In the genomic region with DNA sequence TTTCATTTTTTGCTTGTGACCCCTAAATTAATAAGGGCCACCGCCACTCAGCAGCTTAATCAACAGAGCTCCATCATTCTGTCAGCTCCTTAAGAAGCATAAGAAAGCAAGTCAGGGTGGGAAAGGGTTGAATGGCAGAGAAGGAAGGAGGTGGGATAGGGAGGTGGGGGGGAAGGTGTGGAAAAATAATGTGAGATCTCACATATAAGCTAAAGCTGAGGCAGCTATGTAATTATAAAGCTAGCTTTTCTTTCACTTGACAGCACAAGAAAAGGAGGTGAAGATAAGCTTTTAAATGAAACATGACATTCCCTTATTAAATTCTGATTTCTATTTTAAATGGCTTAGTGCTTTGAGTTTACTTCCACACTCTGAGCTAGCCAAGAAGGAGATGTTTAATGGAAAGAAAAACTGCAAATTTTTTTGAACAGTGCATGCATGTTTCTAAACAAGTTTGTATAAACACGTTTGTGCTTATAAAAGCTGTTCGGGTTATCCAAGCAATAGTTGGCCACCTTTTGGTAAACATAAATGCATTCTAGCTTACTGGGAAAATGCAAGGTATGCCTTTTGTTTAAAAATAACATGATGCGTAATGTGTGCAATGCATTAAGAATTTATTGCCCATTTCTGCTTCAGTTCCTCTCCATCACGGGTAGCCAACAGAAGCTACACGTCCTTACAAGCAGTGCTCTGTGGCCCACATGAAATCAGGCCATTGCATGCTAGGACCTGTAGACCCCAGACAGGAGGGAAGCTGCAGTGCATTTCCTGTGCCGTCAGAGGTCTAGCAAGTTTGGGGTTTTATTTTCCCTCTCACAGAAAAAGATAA, we compare ENCODE assay signal across 1 cellular context.
TF ChIP-seq lines count a peak whose summit lies in the region.

No MANE protein-coding gene starts in this region.

TF ChIP-seq in A549, 52 proteins besides CTCF, POLR2A, EP300 and RAD21 (continued from another document):
- TF ChIP-seq, protein P1, sequence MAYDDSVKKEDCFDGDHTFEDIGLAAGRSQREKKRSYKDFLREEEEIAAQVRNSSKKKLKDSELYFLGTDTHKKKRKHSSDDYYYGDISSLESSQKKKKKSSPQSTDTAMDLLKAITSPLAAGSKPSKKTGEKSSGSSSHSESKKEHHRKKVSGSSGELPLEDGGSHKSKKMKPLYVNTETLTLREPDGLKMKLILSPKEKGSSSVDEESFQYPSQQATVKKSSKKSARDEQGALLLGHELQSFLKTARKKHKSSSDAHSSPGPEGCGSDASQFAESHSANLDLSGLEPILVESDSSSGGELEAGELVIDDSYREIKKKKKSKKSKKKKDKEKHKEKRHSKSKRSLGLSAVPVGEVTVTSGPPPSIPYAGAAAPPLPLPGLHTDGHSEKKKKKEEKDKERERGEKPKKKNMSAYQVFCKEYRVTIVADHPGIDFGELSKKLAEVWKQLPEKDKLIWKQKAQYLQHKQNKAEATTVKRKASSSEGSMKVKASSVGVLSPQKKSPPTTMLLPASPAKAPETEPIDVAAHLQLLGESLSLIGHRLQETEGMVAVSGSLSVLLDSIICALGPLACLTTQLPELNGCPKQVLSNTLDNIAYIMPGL (CRISPR knock-in tag; IDR thresholded peaks at IDR 0.05; ENCODE audit: borderline replicate concordance) = no peak
- TF ChIP-seq, protein P2, sequence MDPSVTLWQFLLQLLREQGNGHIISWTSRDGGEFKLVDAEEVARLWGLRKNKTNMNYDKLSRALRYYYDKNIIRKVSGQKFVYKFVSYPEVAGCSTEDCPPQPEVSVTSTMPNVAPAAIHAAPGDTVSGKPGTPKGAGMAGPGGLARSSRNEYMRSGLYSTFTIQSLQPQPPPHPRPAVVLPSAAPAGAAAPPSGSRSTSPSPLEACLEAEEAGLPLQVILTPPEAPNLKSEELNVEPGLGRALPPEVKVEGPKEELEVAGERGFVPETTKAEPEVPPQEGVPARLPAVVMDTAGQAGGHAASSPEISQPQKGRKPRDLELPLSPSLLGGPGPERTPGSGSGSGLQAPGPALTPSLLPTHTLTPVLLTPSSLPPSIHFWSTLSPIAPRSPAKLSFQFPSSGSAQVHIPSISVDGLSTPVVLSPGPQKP (IDR thresholded peaks at IDR 0.05; ENCODE audit: low read depth, low read length) = no peak
- TF ChIP-seq BHLHE40 (IDR thresholded peaks at IDR 0.05; ENCODE audit: low read depth, low read length) = no peak
- no peak for TF ChIP-seq ZFP36 (IDR thresholded peaks at IDR 0.05; ENCODE audit: borderline replicate concordance, partially characterized antibody)
- TF ChIP-seq FOXS1 (CRISPR knock-in tag; IDR thresholded peaks at IDR 0.05) = no peak
- no peak for TF ChIP-seq HOXB5 (CRISPR knock-in tag; IDR thresholded peaks at IDR 0.05)
